ENCODE assay signal across 24 cellular contexts in genomic region chr1:41880951-41881885, GRCh38. TPM values are rescaled to one million over a fixed set of nuclear protein-coding genes. Genes with fewer than 3 reads are reported as not detected.
DNase-seq lines count a peak whose midpoint lies in the region; ATAC-seq, FAIRE-seq and TF ChIP-seq lines count a peak whose summit lies in the region.
"Had no signal": no experiment of that assay in that cellular context is flagged by ENCODE, and none has a peak within 500 bp of the region (broad histone marks: within the 10 kb centered on the region; RNA-seq: fewer than 3 reads in every experiment).

No MANE protein-coding gene starts in this region.

- H3F3A ChIP-seq in MM.1S (ENCODE audit: insufficient read depth, low read length), result peaks cover 24% of the 10 kb centered on the region

- H3K4me1 ChIP-seq in DND-41 (ENCODE audit: insufficient read depth, low read length) (peaks cover 100% of the 10 kb centered on the region), MM.1S (ENCODE audit: low read length) (peaks cover 45% of the 10 kb centered on the region), GM12878 (ENCODE audit: control insufficient read depth, insufficient read depth, low read length) (peaks cover 8% of the 10 kb centered on the region), pancreas (peaks cover 13 to 29% (median 25%) of the 10 kb centered on the region in 3 donors), tibial nerve (peaks cover 0 to 45% (median 9%) of the 10 kb centered on the region in 4 donors)
- H3K4me1 ChIP-seq: colonic mucosa had no signal

- TF ChIP-seq RAD21 in GM12878 (IDR thresholded peaks at IDR 0.05; ENCODE audit: insufficient read depth, low read depth, low read length), result no peak

- SMC1A ChIA-PET in GM12878 (lab: Charles Lee; ENCODE audit: uncharacterized antibody, unreplicated experiment), result interaction anchor here (0.7 to 2.2 kb wide), 4 partner anchors 10 to 70 kb away, joined by 3 to 16 read pairs (median 6); partner anchors contain the start of gene HIVEP3

- RAD21 ChIA-PET in GM12878 (lab: Charles Lee; ENCODE audit: unreplicated experiment), result interaction anchor here (1.2 to 2.0 kb wide), 2 partner anchors 11 to 100 kb away, joined by 3 to 11 read pairs; no protein-coding TSS in a partner anchor

- peaks cover 17% of the 10 kb centered on the region; the same call in 1 of the 2 replicates for H3K36me3 ChIP-seq in DND-41 (ENCODE audit: insufficient read depth, low read length)
- H3K36me3 ChIP-seq in MM.1S (replicated peaks; ENCODE audit: insufficient read depth, low read length), result no peaks in the 10 kb centered on the region
- H3K36me3 ChIP-seq in GM12878 (ENCODE audit: control insufficient read depth in 2 of 2, insufficient read depth in 2 of 2, low read length in 1 of 2), result no peaks in the 10 kb centered on the region
- no peaks in the 10 kb centered on the region for H3K36me3 ChIP-seq in pancreas
- H3K36me3 ChIP-seq in tibial nerve, result no peaks in the 10 kb centered on the region
- H3K36me3 ChIP-seq: colonic mucosa, esophagus squamous epithelium had no signal

- no peak for TF ChIP-seq EP300 in GM12878 (IDR thresholded peaks at IDR 0.05; ENCODE audit: borderline replicate concordance in 1 of 2, control insufficient read depth in 1 of 2, low read depth in 2 of 2, low read length in 2 of 2)
- no peak for TF ChIP-seq EP300 in tibial nerve (IDR thresholded peaks at IDR 0.05)

- ATAC-seq in DND-41 (ENCODE audit: insufficient read depth, low read depth) (peak; percentile 5), GM12878 (no peak), pancreas (no peak), GM21515 (IDR thresholded peaks at IDR 0.05; ENCODE audit: unreplicated experiment) (no peak)
- ATAC-seq: stimulated activated effector memory CD8-positive, alpha-beta T cell treated with anti-CD3 and anti-CD28 coated beads, Interleukin-12 subunit alpha, Interleukin-12 subunit beta, amount 100 ng/mL, for 72 hours had no signal

- H3K27ac ChIP-seq in DND-41 (ENCODE audit: low read length), result peak overlapping the region; percentile 98
- peak overlapping the region; percentile 83; the same call in 1 of the 2 replicates for H3K27ac ChIP-seq in MM.1S (ENCODE audit: low read length)
- peak overlapping the region; percentile 69; the same call in 1 of the 2 replicates for H3K27ac ChIP-seq in GM12878 (ENCODE audit: control insufficient read depth, insufficient read depth)
- peak overlapping the region; percentile 20 to 77 (median 59) for H3K27ac ChIP-seq in pancreas
- peak overlapping the region in 1 of 4 donors; percentile 28 for H3K27ac ChIP-seq in tibial nerve
- H3K27ac ChIP-seq: colonic mucosa, esophagus squamous epithelium, SK-N-MC had no signal

- H3K4me3 ChIP-seq in DND-41 (ENCODE audit: low read depth in 1 of 2, low read length in 2 of 2), result peak overlapping the region in 1 of 2 experiments; percentile 18; a peak in 1 of 4 replicates
- 0 out of 2 replicates have a peak overlapping the region, but pooled peaks have one; percentile 7 for H3K4me3 ChIP-seq in MM.1S (ENCODE audit: low read length)
- H3K4me3 ChIP-seq in GM12878, result no peak overlapping the region
- H3K4me3 ChIP-seq in pancreas, result no peak overlapping the region
- H3K4me3 ChIP-seq in tibial nerve, result no peak overlapping the region
- H3K4me3 ChIP-seq: colonic mucosa, esophagus squamous epithelium, SK-N-MC had no signal

- POLR2A ChIA-PET in GM12878 (lab: Charles Lee), result interaction anchor here (1.4 kb wide), 2 partner anchors 8 to 10 kb away, joined by 3 to 9 read pairs; no protein-coding TSS in a partner anchor

- H2AFZ ChIP-seq in DND-41 (ENCODE audit: low read depth, low read length) (no peak overlapping the region), MM.1S (ENCODE audit: low read length) (no peak overlapping the region), GM12878 (ENCODE audit: control insufficient read depth, low read depth, low read length) (no peak overlapping the region)

- peak overlapping the region; percentile 61 for H3K9ac ChIP-seq in DND-41 (ENCODE audit: low read depth, low read length)
- peak overlapping the region; percentile 38; the same call in 1 of the 2 replicates for H3K9ac ChIP-seq in MM.1S (ENCODE audit: low read length)
- no peak overlapping the region for H3K9ac ChIP-seq in GM12878 (ENCODE audit: control insufficient read depth, insufficient read depth, low read length)

- CTCF ChIA-PET in GM12878 (lab: Yijun Ruan, JAX), result interaction anchor here (1.8 to 2.9 kb wide), 2 partner anchors 11 kb away, joined by 7 to 17 read pairs; no protein-coding TSS in a partner anchor

- H3K27me3 ChIP-seq in DND-41 (ENCODE audit: insufficient read depth, low read length, poor library complexity), result no peaks in the 10 kb centered on the region
- no peaks in the 10 kb centered on the region for H3K27me3 ChIP-seq in MM.1S (replicated peaks; ENCODE audit: insufficient read depth, low read length)
- H3K27me3 ChIP-seq in GM12878 (replicated peaks in 1 of 2; ENCODE audit: control insufficient read depth in 2 of 2, insufficient read depth in 2 of 2, low read length in 1 of 2), result no peaks in the 10 kb centered on the region
- no peaks in the 10 kb centered on the region for H3K27me3 ChIP-seq in pancreas
- no peaks in the 10 kb centered on the region for H3K27me3 ChIP-seq in tibial nerve
- H3K27me3 ChIP-seq: colonic mucosa, esophagus squamous epithelium had no signal

- intact Hi-C loops in GM12878 (cut with micrococcal nuclease; ENCODE audit: unreplicated experiment) (no loop called here), pancreas (cut with DNase I) (no loop called here)

- H3K9me3 ChIP-seq in DND-41 (ENCODE audit: insufficient read depth, low read length, severe bottlenecking) (no peaks in the 10 kb centered on the region), MM.1S (replicated peaks; ENCODE audit: insufficient read depth, low read length) (no peaks in the 10 kb centered on the region), GM12878 (replicated peaks; ENCODE audit: control insufficient read depth, insufficient read depth, low read length) (no peaks in the 10 kb centered on the region; the same call in 2 of the 3 replicates), pancreas (no peaks in the 10 kb centered on the region), tibial nerve (no peaks in the 10 kb centered on the region)
- H3K9me3 ChIP-seq: colonic mucosa, esophagus squamous epithelium had no signal

- no peak for TF ChIP-seq CTCF in DND-41 (IDR thresholded peaks at IDR 0.05; ENCODE audit: borderline replicate concordance, extremely low read depth, low read length, poor library complexity, severe bottlenecking)
- TF ChIP-seq CTCF in MM.1S (IDR thresholded peaks at IDR 0.05; ENCODE audit: low read length), result no peak
- TF ChIP-seq CTCF in GM12878 (IDR thresholded peaks at IDR 0.05 in 2 of 3, conservative IDR thresholded peaks at IDR 0.05 in 1 of 3; ENCODE audit: control insufficient read depth in 2 of 3, extremely low read depth in 1 of 3, insufficient read depth in 1 of 3, low read depth in 3 of 3, low read length in 3 of 3), result no peak
- no peak for TF ChIP-seq CTCF in pancreas (IDR thresholded peaks at IDR 0.05)
- no peak for TF ChIP-seq CTCF in tibial nerve (IDR thresholded peaks at IDR 0.05)

- DNase-seq in DND-41, result no peak
- no peak for DNase-seq in MM.1S
- no peak for DNase-seq in GM12878 (ENCODE audit: low read depth, low spot score)
- DNase-seq in pancreas, result no peak
- DNase-seq in stimulated activated CD4-positive, alpha-beta T cell treated with anti-CD3 and anti-CD28 coated beads, Interleukin-1b, Interleukin-23, amount 100 ng/mL, for 48 hours, result no peak
- DNase-seq in tibial nerve (ENCODE audit: low spot score in 2 of 2), result no peak
- DNase-seq in T1000 (lab: John Stamatoyannopoulos, UW), result no peak
- DNase-seq: activated B cell treated with CpG ODN at 0.5 μM for 24 hours; activated CD4-positive, alpha-beta T cell treated with anti-CD3 and anti-CD28 coated beads, Interleukin-2, amount 50 U/mL, for 48 hours; activated gamma-delta T cell treated with Interleukin-2 at 50 U/mL for 16 hours; endodermal cell; esophagus squamous epithelium; Karpas-422; mesendoderm; naive B cell; NCI-H1092; NCI-H1930; NCI-H446; NK-92 treated with Interleukin-12 subunit alpha and Interleukin-12 subunit beta, amount 100 ng/mL, for 24 hours; stimulated activated CD4-positive, alpha-beta T cell treated with anti-CD3 and anti-CD28 coated beads, Interleukin-2, amount 100 ng/mL, for 24 hours had no signal

- no peaks in the 10 kb centered on the region for H3K9me2 ChIP-seq in MM.1S (replicated peaks; ENCODE audit: insufficient read depth, low read length)

- no TSS peak for BruUV-seq in GM12878 (replicated peaks; lab: Mats Ljungman, UMichigan)

- in situ Hi-C loops in GM12878 (cut with MboI), result no loop called here

- peaks cover 96% of the 10 kb centered on the region for H3K79me2 ChIP-seq in DND-41 (ENCODE audit: insufficient read depth, low read length)
- H3K79me2 ChIP-seq in MM.1S (ENCODE audit: low read length), result no peaks in the 10 kb centered on the region
- no peaks in the 10 kb centered on the region for H3K79me2 ChIP-seq in GM12878 (ENCODE audit: control insufficient read depth, insufficient read depth, low read length)

- H4K20me1 ChIP-seq in DND-41 (ENCODE audit: insufficient read depth, low read length), result no peaks in the 10 kb centered on the region
- H4K20me1 ChIP-seq in MM.1S (ENCODE audit: insufficient read depth, low read length), result no peaks in the 10 kb centered on the region
- no peaks in the 10 kb centered on the region for H4K20me1 ChIP-seq in GM12878 (ENCODE audit: control insufficient read depth, insufficient read depth)

- H3K4me2 ChIP-seq in DND-41 (ENCODE audit: insufficient read depth, low read length) (peak overlapping the region; percentile 43), MM.1S (ENCODE audit: low read depth, low read length) (peak overlapping the region; percentile 71), GM12878 (ENCODE audit: control insufficient read depth, insufficient read depth) (no peak overlapping the region)

- FAIRE-seq in GM12878 (lab: Jason Lieb, UNC) (no peak), pancreas (lab: Jason Lieb, UNC) (no peak)

- TF ChIP-seq POLR2A in GM12878 (IDR thresholded peaks at IDR 0.05; ENCODE audit: low read depth, low read length), result no peak
- no peak for TF ChIP-seq POLR2A in tibial nerve (IDR thresholded peaks at IDR 0.05)

- WGBS in GM12878 (ENCODE audit: insufficient coverage, insufficient replicate concordance, low lambda C conversion rate, missing lambda C conversion rate), result 26% methylated on average over 5 of the region's 5 CpGs
- 66 to 78% methylated on average over 5 of the region's 5 CpGs for WGBS in pancreas, 2 donors
- 59 to 65% methylated on average over 5 of the region's 5 CpGs for WGBS in tibial nerve, 2 donors

RNA-seq across cellular contexts. Expression of gene HIVEP3, which starts 37.5 kb away (rescaled TPM):
- 42.5 and 46.4 TPM in 2 replicates for total RNA-seq in GM12878 (2013; cell fraction: nucleolus; rRNA removed)
- total RNA-seq in GM12878 (2014; rRNA removed) (2.8 and 2.9 TPM in 2 replicates), GM12878 (2014; rRNA removed; fragmentation: Illumina TruSeq; extraction: Trizol) (3.4 and 3.5 TPM in 2 replicates), GM12878 (2021) (13.6 and 13.8 TPM in 2 replicates), pancreas (1 to 10 TPM; 2.8 to 5.0 (median 3.1) TPM), tibial nerve (1 to 10 TPM; 4.2 to 6.5 (median 4.7) TPM)
- polyA plus RNA-seq in GM12878 (2011; ENCODE audit: low read depth), result 1.8 TPM
- polyA plus RNA-seq in GM12878 (2011; rRNA removed) (3.5 and 4.3 TPM in 2 replicates), GM12878 (2014; fragmentation: Illumina TruSeq; extraction: Trizol) (7.4 and 8.6 TPM in 2 replicates), GM12878 (2014; fragmentation: Nextera tagmentation; extraction: Ambion mirVana) (1 to 10 TPM; 1.8 to 2.2 TPM), GM12878 (2014; rRNA removed) (6.0 and 7.7 TPM in 2 replicates), GM12878 (2016; fragmentation: Nextera tagmentation; extraction: Ambion mirVana) (1 to 10 TPM; 3.0 to 4.3 TPM), pancreas (1 to 10 TPM; 2.7 to 3.7 TPM)
- polyA plus RNA-seq in GM12878 (2011; cell fraction: cytosol; rRNA removed), result 5.4 and 6.8 TPM in 2 replicates
- polyA plus RNA-seq in GM12878 (2011; cell fraction: nucleus; rRNA removed), result 7.7 and 9.8 TPM in 2 replicates
- 4.9 and 5.2 TPM in 2 replicates for polyA plus RNA-seq in GM12878 (2012)
- 11.4 and 11.5 TPM in 2 replicates for polyA minus RNA-seq in GM12878 (2011; rRNA and poly(A)+ RNA removed)
- polyA minus RNA-seq in GM12878 (2011; cell fraction: cytosol; rRNA and poly(A)+ RNA removed), result 5.5 and 5.6 TPM in 2 replicates
- 6.0 and 17.6 TPM in 2 replicates for polyA minus RNA-seq in GM12878 (2011; cell fraction: nucleus; rRNA and poly(A)+ RNA removed)
